1 cellular context compared by ENCODE assay signal in genomic region chr12:109996483-109996853, GRCh38.
TF ChIP-seq lines count a peak whose summit lies in the region.

No MANE protein-coding gene starts in this region.

TF ChIP-seq in HCT116, 20 proteins besides CTCF, POLR2A, EP300 and RAD21 (continued from another document):
- TF ChIP-seq ZNF274 (IDR thresholded peaks at IDR 0.05; ENCODE audit: low read depth, low read length) (no peak), SP1 (IDR thresholded peaks at IDR 0.05; ENCODE audit: low read depth) (peak; percentile 27; the same call in 1 of the 2 replicates), CEBPB (IDR thresholded peaks at IDR 0.05; ENCODE audit: low read depth) (no peak), ATF3 (IDR thresholded peaks at IDR 0.05) (no peak), CBX3 (IDR thresholded peaks at IDR 0.05; ENCODE audit: low read depth) (peak; percentile 45; the same call in 1 of the 2 replicates)
